Comparison of ENCODE assay signal across 32 cellular contexts in genomic region chr12:30180602-30181001, GRCh38.
"Had no signal": no experiment of that assay in that cellular context is flagged by ENCODE, and none has a peak within 500 bp of the region (broad histone marks: within the 10 kb centered on the region; RNA-seq: fewer than 3 reads in every experiment).

No MANE protein-coding gene starts in this region.

- H3K4me1 Mint-ChIP-seq: activated B cell treated with CpG ODN at 0.5 μM for 24 hours; central memory CD8-positive, alpha-beta T cell had no signal

- H3K4me3 ChIP-seq: cardiac muscle cell had no signal

- H3K4me3 Mint-ChIP-seq: activated B cell treated with CpG ODN at 0.5 μM for 24 hours; activated CD4-positive, alpha-beta memory T cell treated with anti-CD3 and anti-CD28 coated beads for 36 hours; activated naive CD4-positive, alpha-beta T cell treated with anti-CD3 and anti-CD28 coated beads for 36 hours; activated T-cell treated with anti-CD3 and anti-CD28 coated beads, Interleukin-2, amount 50 U/mL, for 4 hours; activated T-helper 1 cell treated with anti-CD3 and anti-CD28 coated beads, Interleukin-12 subunit alpha, Interleukin-12 subunit beta, Interleukin-2, Interleukin-4 antibody, amounts not matched to agents 30 ng/mL and 10 ng/mL and 1 ng/mL, durations not matched to agents 14 hours and 24 hours and 36 hours; central memory CD8-positive, alpha-beta T cell had no signal

- H3K27me3 Mint-ChIP-seq: activated B cell treated with CpG ODN at 0.5 μM for 24 hours; activated CD4-positive, alpha-beta memory T cell treated with anti-CD3 and anti-CD28 coated beads for 36 hours; central memory CD8-positive, alpha-beta T cell had no signal

- H3K36me3 ChIP-seq: cardiac muscle cell had no signal

- ATAC-seq: activated naive CD4-positive, alpha-beta T cell treated with anti-CD3 and anti-CD28 coated beads, Interleukin-2, amount 50 U/mL, for 72 hours; activated T-cell treated with anti-CD3 and anti-CD28 coated beads, Interleukin-2, amount 50 U/mL, for 4 hours had no signal

- H3K27ac Mint-ChIP-seq: activated B cell treated with CpG ODN at 0.5 μM for 24 hours; activated CD4-positive, alpha-beta memory T cell treated with anti-CD3 and anti-CD28 coated beads for 36 hours; activated naive CD4-positive, alpha-beta T cell treated with anti-CD3 and anti-CD28 coated beads for 36 hours; activated naive CD4-positive, alpha-beta T cell treated with anti-CD3 and anti-CD28 coated beads, Interleukin-2, amount 50 U/mL, for 72 hours; activated T-helper 1 cell treated with anti-CD3 and anti-CD28 coated beads, Interleukin-12 subunit alpha, Interleukin-12 subunit beta, Interleukin-2, Interleukin-4 antibody, amounts not matched to agents 30 ng/mL and 10 ng/mL and 1 ng/mL, durations not matched to agents 14 hours and 24 hours and 36 hours had no signal

- H3K27ac ChIP-seq: cardiac muscle cell, VCaP had no signal

- DNase-seq: activated B cell treated with CpG ODN at 0.5 μM for 24 hours; activated CD4-positive, alpha-beta memory T cell treated with anti-CD3 and anti-CD28 coated beads for 36 hours; activated CD4-positive, alpha-beta T cell treated with anti-CD3 and anti-CD28 coated beads for 4 hours; activated CD4-positive, alpha-beta T cell treated with anti-CD3 and anti-CD28 coated beads, Interleukin-2, amount 50 U/mL, for 1 hour; activated CD4-positive, CD25-positive, alpha-beta regulatory T cell treated with anti-CD3 and anti-CD28 coated beads, Interleukin-2, amount 50 U/mL, for 72 hours; activated CD8-positive, alpha-beta memory T cell treated with anti-CD3 and anti-CD28 coated beads, Interleukin-2, amount 50 U/mL, for 4 hours; activated gamma-delta T cell treated with Interleukin-2 at 50 U/mL for 16 hours; activated naive CD4-positive, alpha-beta T cell treated with anti-CD3 and anti-CD28 coated beads for 36 hours; activated T-cell treated with anti-CD3 and anti-CD28 coated beads for 4 hours; activated T-cell treated with anti-CD3 and anti-CD28 coated beads, Interleukin-2, amount 50 U/mL, for 4 hours; anterior cingulate cortex; NCI-H1092 treated with DMSO at 0.1 percent for 48 hours; NCI-H1417; NCI-H146; NCI-H187; NCI-H2029 treated with DMSO at 0.1 percent for 48 hours; NCI-H2107; NCI-H2171; NCI-H510A; NCI-H526; NCI-H748 treated with DMSO at 0.1 percent for 48 hours; OCI-M1; Right ventricle myocardium superior; SW 1271; T-helper 1 cell; T-helper 2 cell; T-helper 9 cell had no signal

- H3K36me3 Mint-ChIP-seq: activated CD4-positive, alpha-beta memory T cell treated with anti-CD3 and anti-CD28 coated beads for 36 hours; activated naive CD4-positive, alpha-beta T cell treated with anti-CD3 and anti-CD28 coated beads, Interleukin-2, amount 50 U/mL, for 72 hours had no signal

- H3K9me3 Mint-ChIP-seq: activated B cell treated with CpG ODN at 0.5 μM for 24 hours; activated CD4-positive, alpha-beta memory T cell treated with anti-CD3 and anti-CD28 coated beads for 36 hours; activated naive CD4-positive, alpha-beta T cell treated with anti-CD3 and anti-CD28 coated beads for 36 hours; activated T-cell treated with anti-CD3 and anti-CD28 coated beads, Interleukin-2, amount 50 U/mL, for 4 hours; activated T-helper 1 cell treated with anti-CD3 and anti-CD28 coated beads, Interleukin-12 subunit alpha, Interleukin-12 subunit beta, Interleukin-2, Interleukin-4 antibody, amounts not matched to agents 30 ng/mL and 10 ng/mL and 1 ng/mL, durations not matched to agents 14 hours and 24 hours and 36 hours; central memory CD8-positive, alpha-beta T cell had no signal

- H3K27me3 ChIP-seq: cardiac muscle cell had no signal
